15 cellular contexts compared by ENCODE assay signal in genomic region chr22:37684803-37685615, GRCh38. TPM values are rescaled to one million over a fixed set of nuclear protein-coding genes. Genes with fewer than 3 reads are reported as not detected.
DNase-seq lines count a peak whose midpoint lies in the region; ATAC-seq and TF ChIP-seq lines count a peak whose summit lies in the region.
"Had no signal": no experiment of that assay in that cellular context is flagged by ENCODE, and none has a peak within 500 bp of the region (broad histone marks: within the 10 kb centered on the region; RNA-seq: fewer than 3 reads in every experiment).

No MANE protein-coding gene starts in this region.

- H3K27me3 ChIP-seq in esophagus muscularis mucosa: no peaks in the 10 kb centered on the region
- H3K27me3 ChIP-seq: neutrophil, thyroid gland had no signal

- no peak overlapping the region for H3K27ac ChIP-seq in esophagus muscularis mucosa (replicated peaks in 1 of 4)

- peak overlapping the region; percentile 98 for H3K4me3 Mint-ChIP-seq in activated naive CD4-positive, alpha-beta T cell treated with anti-CD3 and anti-CD28 coated beads, Interleukin-2, amount 50 U/mL, for 24 hours
- no peak overlapping the region for H3K4me3 Mint-ChIP-seq in activated naive CD4-positive, alpha-beta T cell treated with anti-CD3 and anti-CD28 coated beads, Interleukin-2, amount 10 ng/mL, durations not matched to agents 7 days and 5 days
- H3K4me3 Mint-ChIP-seq in brain (peak overlapping the region in 4 of 5 experiments; percentile 32 to 98 (median 70)), mesothelial cell of epicardium (peak overlapping the region; percentile 98)

- peaks cover 25 to 50% (median 31%) of the 10 kb centered on the region in 4 donors for H3K4me1 ChIP-seq in esophagus muscularis mucosa

- no peak for TF ChIP-seq POLR2A in esophagus muscularis mucosa (IDR thresholded peaks at IDR 0.05; ENCODE audit: low read depth)

- H3K27me3 Mint-ChIP-seq in activated naive CD4-positive, alpha-beta T cell treated with anti-CD3 and anti-CD28 coated beads, Interleukin-2, amount 50 U/mL, for 24 hours: no peaks in the 10 kb centered on the region
- H3K27me3 Mint-ChIP-seq in activated naive CD4-positive, alpha-beta T cell treated with anti-CD3 and anti-CD28 coated beads, Interleukin-2, amount 10 ng/mL, durations not matched to agents 7 days and 5 days: no peaks in the 10 kb centered on the region
- peaks cover 9% of the 10 kb centered on the region for H3K27me3 Mint-ChIP-seq in brain
- H3K27me3 Mint-ChIP-seq in mesothelial cell of epicardium (ENCODE audit: low read depth): no peaks in the 10 kb centered on the region

- DNase-seq in activated naive CD4-positive, alpha-beta T cell treated with anti-CD3 and anti-CD28 coated beads, Interleukin-2, amount 10 ng/mL, durations not matched to agents 7 days and 5 days: no peak
- no peak for DNase-seq in mesothelial cell of epicardium (ENCODE audit: low spot score in 2 of 2, unreplicated experiment in 2 of 2)
- no peak for DNase-seq in SIG-M5 (lab: John Stamatoyannopoulos, UW)
- DNase-seq in esophagus muscularis mucosa (ENCODE audit: extremely low spot score): no peak
- DNase-seq in NCI-H82 treated with DMSO at 0.1 percent for 48 hours (lab: John Stamatoyannopoulos, UW; ENCODE audit: unreplicated experiment): no peak
- DNase-seq: ACHN, HCEC 1CT, MV-4-11, RPMI8226, T1000, thyroid gland had no signal

- TF ChIP-seq EP300 in esophagus muscularis mucosa (IDR thresholded peaks at IDR 0.05): no peak

- CTCF ChIA-PET in activated naive CD4-positive, alpha-beta T cell treated with anti-CD3 and anti-CD28 coated beads, Interleukin-2, amount 10 ng/mL, durations not matched to agents 7 days and 5 days (lab: Charles Lee): interaction anchor here (0.6 to 21.2 kb wide), 3 partner anchors 52 to 1065 kb away, joined by 4 to 506 read pairs (median 48); partner anchors contain the start of genes GGA1 and SH3BP1

- peaks cover 34% of the 10 kb centered on the region for H3K4me1 Mint-ChIP-seq in activated naive CD4-positive, alpha-beta T cell treated with anti-CD3 and anti-CD28 coated beads, Interleukin-2, amount 50 U/mL, for 24 hours
- peaks cover 36% of the 10 kb centered on the region for H3K4me1 Mint-ChIP-seq in activated naive CD4-positive, alpha-beta T cell treated with anti-CD3 and anti-CD28 coated beads, Interleukin-2, amount 10 ng/mL, durations not matched to agents 7 days and 5 days
- peaks cover 27% of the 10 kb centered on the region for H3K4me1 Mint-ChIP-seq in brain
- peaks cover 21% of the 10 kb centered on the region for H3K4me1 Mint-ChIP-seq in mesothelial cell of epicardium

- peaks cover 10% of the 10 kb centered on the region for H3K36me3 Mint-ChIP-seq in activated naive CD4-positive, alpha-beta T cell treated with anti-CD3 and anti-CD28 coated beads, Interleukin-2, amount 50 U/mL, for 24 hours
- peaks cover 23% of the 10 kb centered on the region for H3K36me3 Mint-ChIP-seq in activated naive CD4-positive, alpha-beta T cell treated with anti-CD3 and anti-CD28 coated beads, Interleukin-2, amount 10 ng/mL, durations not matched to agents 7 days and 5 days
- H3K36me3 Mint-ChIP-seq in brain: peaks cover 7% of the 10 kb centered on the region
- H3K36me3 Mint-ChIP-seq in mesothelial cell of epicardium: peaks cover 8% of the 10 kb centered on the region

- TF ChIP-seq CTCF in brain (conservative IDR thresholded peaks at IDR 0.05) (no peak), mesothelial cell of epicardium (IDR thresholded peaks at IDR 0.05; ENCODE audit: unreplicated experiment) (no peak), esophagus muscularis mucosa (IDR thresholded peaks at IDR 0.05) (no peak)

- intact Hi-C loops in esophagus muscularis mucosa (cut with DNase I): loop anchor here (5.0 to 10.0 kb wide), 3 partner anchors 60 to 110 kb away; no protein-coding TSS in a partner anchor

- 82% methylated on average over 16 of the region's 16 CpGs for WGBS in esophagus muscularis mucosa

- H3K4me3 ChIP-seq in esophagus muscularis mucosa: no peak overlapping the region

- no peaks in the 10 kb centered on the region for H3K9me3 Mint-ChIP-seq in activated naive CD4-positive, alpha-beta T cell treated with anti-CD3 and anti-CD28 coated beads, Interleukin-2, amount 50 U/mL, for 24 hours
- no peaks in the 10 kb centered on the region for H3K9me3 Mint-ChIP-seq in activated naive CD4-positive, alpha-beta T cell treated with anti-CD3 and anti-CD28 coated beads, Interleukin-2, amount 10 ng/mL, durations not matched to agents 7 days and 5 days
- H3K9me3 Mint-ChIP-seq in brain: peaks cover 0 to 2% (median 0%) of the 10 kb centered on the region in 5 experiments
- H3K9me3 Mint-ChIP-seq in mesothelial cell of epicardium: no peaks in the 10 kb centered on the region

- no peaks in the 10 kb centered on the region for H3K9me3 ChIP-seq in esophagus muscularis mucosa
- H3K9me3 ChIP-seq: neutrophil, thyroid gland had no signal

- H3K27ac Mint-ChIP-seq in activated naive CD4-positive, alpha-beta T cell treated with anti-CD3 and anti-CD28 coated beads, Interleukin-2, amount 50 U/mL, for 24 hours: no peak overlapping the region
- no peak overlapping the region for H3K27ac Mint-ChIP-seq in activated naive CD4-positive, alpha-beta T cell treated with anti-CD3 and anti-CD28 coated beads, Interleukin-2, amount 10 ng/mL, durations not matched to agents 7 days and 5 days
- peak overlapping the region in 2 of 5 experiments; percentile 96 to 98 for H3K27ac Mint-ChIP-seq in brain
- H3K27ac Mint-ChIP-seq in mesothelial cell of epicardium: peak overlapping the region; percentile 9

- H3K36me3 ChIP-seq in esophagus muscularis mucosa: peaks cover 10 to 26% (median 24%) of the 10 kb centered on the region in 4 donors

- no peak for ATAC-seq in HG02870 (IDR thresholded peaks at IDR 0.05; ENCODE audit: unreplicated experiment)

RNA-seq across cellular contexts. Expression of gene NOL12, which starts 1.1 kb away (rescaled TPM):
- 27.5 TPM for polyA plus RNA-seq in brain (ENCODE audit: insufficient read depth, low read depth, low replicate concordance)
- total RNA-seq in mesothelial cell of epicardium (23.9 to 25.2 TPM (median 24.8 TPM) in 3 replicates), esophagus muscularis mucosa (10 to 100 TPM in 3 of 4 donors, 1 to 10 TPM in 1; 9.1 to 18.4 (median 14.5) TPM)

RNA-seq across cellular contexts. Expression of gene LGALS1, which starts 9.6 kb away (rescaled TPM):
- 304 TPM for polyA plus RNA-seq in brain (ENCODE audit: insufficient read depth, low read depth, low replicate concordance)
- 238 to 262 TPM (median 242 TPM) in 3 replicates for total RNA-seq in mesothelial cell of epicardium
- 1,000 to 10,000 TPM in 3 of 4 donors, 100 to 1,000 TPM in 1; 710 to 1,112 (median 1,021) TPM for total RNA-seq in esophagus muscularis mucosa

RNA-seq across cellular contexts. Expression of gene TRIOBP, which starts 11.8 kb away (rescaled TPM):
- polyA plus RNA-seq in brain (ENCODE audit: insufficient read depth, low read depth, low replicate concordance): 18.3 TPM
- 69.2 to 76.1 TPM (median 71.4 TPM) in 3 replicates for total RNA-seq in mesothelial cell of epicardium
- total RNA-seq in esophagus muscularis mucosa: 100 to 1,000 TPM; 150 to 208 (median 182) TPM

RNA-seq across cellular contexts. Expression of gene PDXP, which starts 26.5 kb away (rescaled TPM):
- polyA plus RNA-seq in brain (ENCODE audit: insufficient read depth, low read depth, low replicate concordance): 192 TPM
- total RNA-seq in mesothelial cell of epicardium (15.6 to 16.5 TPM (median 16.1 TPM) in 3 replicates), esophagus muscularis mucosa (10 to 100 TPM in 3 of 4 donors, 1 to 10 TPM in 1; 7.3 to 28.3 (median 17.4) TPM)

RNA-seq across cellular contexts. Expression of gene SH3BP1, which starts 45.5 kb away (rescaled TPM):
- polyA plus RNA-seq in brain (ENCODE audit: insufficient read depth, low read depth, low replicate concordance): 7.6 TPM
- total RNA-seq in mesothelial cell of epicardium (30.0 to 33.0 TPM (median 31.9 TPM) in 3 replicates), esophagus muscularis mucosa (1 to 10 TPM; 1.5 to 7.5 (median 4.3) TPM)
